In genomic region chr12:12474931-12475485, GRCh38 we compare ENCODE assay signal across 8 cellular contexts.
DNase-seq lines count a peak whose midpoint lies in the region; ATAC-seq and TF ChIP-seq lines count a peak whose summit lies in the region.

No MANE protein-coding gene starts in this region.

- intact Hi-C loops in posterior vena cava (cut with DNase I) = no loop called here

- H3K4ac ChIP-seq in neuronal stem cell (ENCODE audit: low read length) = no peak overlapping the region

- H2BK15ac ChIP-seq in neuronal stem cell (ENCODE audit: low read length) = no peak overlapping the region

- peak; percentile 30 for DNase-seq in EH (ENCODE audit: low read depth)
- peak; percentile 90 for DNase-seq in GM20000 (ENCODE audit: low spot score)
- no peak for DNase-seq in progenitor cell of endocrine pancreas (ENCODE audit: low spot score, unreplicated experiment)
- no peak for DNase-seq in H4 (ENCODE audit: low spot score)
- no peak for DNase-seq in neuronal stem cell (ENCODE audit: low spot score)
- DNase-seq in posterior vena cava (ENCODE audit: low spot score) = no peak

- H2BK5ac ChIP-seq in neuronal stem cell (ENCODE audit: low read length) = no peak overlapping the region

- H4K8ac ChIP-seq in neuronal stem cell (ENCODE audit: low read depth, low read length) = no peak overlapping the region

- H3K79me1 ChIP-seq in neuronal stem cell (ENCODE audit: low read depth, low read length) = no peaks in the 10 kb centered on the region

- H3K4me3 Mint-ChIP-seq in activated naive CD4-positive, alpha-beta T cell treated with anti-CD3 and anti-CD28 coated beads, Interleukin-2, amount 50 U/mL, for 24 hours = peak overlapping the region; percentile 62
- no peak overlapping the region for H3K4me3 Mint-ChIP-seq in progenitor cell of endocrine pancreas (ENCODE audit: low read depth)

- H3K9ac ChIP-seq in neuronal stem cell (ENCODE audit: low read depth, low read length, poor library complexity) = no peak overlapping the region

- no peaks in the 10 kb centered on the region for H3K27me3 ChIP-seq in neuronal stem cell (ENCODE audit: control insufficient read depth in 3 of 3, insufficient read depth in 3 of 3, low read depth in 1 of 3, low read length in 3 of 3)

- H2AFZ ChIP-seq in neuronal stem cell (ENCODE audit: low read length) = no peak overlapping the region

- no peak overlapping the region for H2BK120ac ChIP-seq in neuronal stem cell (ENCODE audit: low read depth, low read length)

- H3K9me3 Mint-ChIP-seq in activated naive CD4-positive, alpha-beta T cell treated with anti-CD3 and anti-CD28 coated beads, Interleukin-2, amount 50 U/mL, for 24 hours = no peaks in the 10 kb centered on the region
- peaks cover 12% of the 10 kb centered on the region for H3K9me3 Mint-ChIP-seq in progenitor cell of endocrine pancreas (ENCODE audit: low read depth)

- no peaks in the 10 kb centered on the region for H3K27me3 Mint-ChIP-seq in activated naive CD4-positive, alpha-beta T cell treated with anti-CD3 and anti-CD28 coated beads, Interleukin-2, amount 50 U/mL, for 24 hours
- H3K27me3 Mint-ChIP-seq in progenitor cell of endocrine pancreas = no peaks in the 10 kb centered on the region

- H3K27ac Mint-ChIP-seq in activated naive CD4-positive, alpha-beta T cell treated with anti-CD3 and anti-CD28 coated beads, Interleukin-2, amount 50 U/mL, for 24 hours = peak overlapping the region; percentile 84
- peak overlapping the region; percentile 22 for H3K27ac Mint-ChIP-seq in progenitor cell of endocrine pancreas

- H3K4me2 ChIP-seq in neuronal stem cell (ENCODE audit: insufficient read depth, low read length, poor library complexity, severe bottlenecking) = no peak overlapping the region

- TF ChIP-seq CTCF in GM20000 (IDR thresholded peaks at IDR 0.05; ENCODE audit: extremely low read depth, missing control alignments) = no peak
- TF ChIP-seq CTCF in progenitor cell of endocrine pancreas (IDR thresholded peaks at IDR 0.05; ENCODE audit: unreplicated experiment) = no peak

- H4K91ac ChIP-seq in neuronal stem cell (ENCODE audit: low read depth, low read length, poor library complexity) = no peak overlapping the region

- H2AK5ac ChIP-seq in neuronal stem cell (ENCODE audit: low read depth, low read length) = no peak overlapping the region

- H3K18ac ChIP-seq in neuronal stem cell (ENCODE audit: low read length) = no peak overlapping the region

- H3K9me3 ChIP-seq in neuronal stem cell (replicated peaks in 1 of 2; ENCODE audit: control insufficient read depth in 2 of 2, insufficient read depth in 1 of 2, low read depth in 1 of 2, low read length in 2 of 2) = peaks cover 4 to 6% of the 10 kb centered on the region in 2 donors

- H3K14ac ChIP-seq in neuronal stem cell (ENCODE audit: low read length) = no peak overlapping the region

- peak; percentile 93 for ATAC-seq in HG03565 (IDR thresholded peaks at IDR 0.05; ENCODE audit: unreplicated experiment)

- peaks cover 48% of the 10 kb centered on the region for H3K4me1 Mint-ChIP-seq in activated naive CD4-positive, alpha-beta T cell treated with anti-CD3 and anti-CD28 coated beads, Interleukin-2, amount 50 U/mL, for 24 hours
- H3K4me1 Mint-ChIP-seq in progenitor cell of endocrine pancreas (ENCODE audit: low read depth) = no peaks in the 10 kb centered on the region

- H3K4me3 ChIP-seq in neuronal stem cell (ENCODE audit: low read length in 2 of 2) = no peak overlapping the region

- no peak overlapping the region for H2BK12ac ChIP-seq in neuronal stem cell (ENCODE audit: low read length)

- H3K23ac ChIP-seq in neuronal stem cell (ENCODE audit: low read depth, low read length, poor library complexity) = no peak overlapping the region

- peaks cover 0 to 2% of the 10 kb centered on the region in 2 donors for H3K4me1 ChIP-seq in neuronal stem cell (ENCODE audit: control insufficient read depth in 2 of 2, insufficient read depth in 1 of 2, low read depth in 1 of 2, low read length in 2 of 2)

- H3K36me3 Mint-ChIP-seq in activated naive CD4-positive, alpha-beta T cell treated with anti-CD3 and anti-CD28 coated beads, Interleukin-2, amount 50 U/mL, for 24 hours = peaks cover 36% of the 10 kb centered on the region
- peaks cover 61% of the 10 kb centered on the region for H3K36me3 Mint-ChIP-seq in progenitor cell of endocrine pancreas (ENCODE audit: insufficient read depth)

- H3K36me3 ChIP-seq in neuronal stem cell (replicated peaks in 1 of 2; ENCODE audit: control insufficient read depth in 2 of 2, insufficient read depth in 2 of 2, low read length in 2 of 2) = peaks cover 17 to 62% of the 10 kb centered on the region in 2 donors

- no peak overlapping the region for H3K27ac ChIP-seq in neuronal stem cell (replicated peaks; ENCODE audit: low read length)

- WGBS in neuronal stem cell (ENCODE audit: extremely low coverage in 2 of 2, insufficient read length in 2 of 2, insufficient replicate concordance in 1 of 2), 2 donors = no CpG with 5 or more reads among the region's 12 CpGs

Comparison
In these comparisons a context has a peak if more than half of its experiments do, and no peak if none do; other contexts are left out.
1. DNase-seq: peak in EH (single experiment) and GM20000 (single experiment); none in progenitor cell of endocrine pancreas (single experiment), H4 (single experiment), neuronal stem cell (single experiment) and posterior vena cava (single experiment).